In genomic region chr7:23909426-23909825, GRCh38 we compare ENCODE assay signal across 8 cellular contexts.
"Had no signal": no experiment of that assay in that cellular context is flagged by ENCODE, and none has a peak within 500 bp of the region (broad histone marks: within the 10 kb centered on the region; RNA-seq: fewer than 3 reads in every experiment).

No MANE protein-coding gene starts in this region.

- H3K36me3 ChIP-seq: HAP-1 had no signal

- H3K27ac ChIP-seq: GM23248 had no signal

- H3K4me3 ChIP-seq: GM23248, GM23338, HAP-1 had no signal

- H3K4me1 ChIP-seq: HAP-1 had no signal

- H3K4me2 ChIP-seq: GM23338 had no signal

- H3K9me3 ChIP-seq: HAP-1 had no signal

- H2AFZ ChIP-seq: GM23248, GM23338 had no signal

- DNase-seq: GM23248, GOT3, H7, H9, HCEC 1CT, HFFc6 had no signal

- H3K9ac ChIP-seq: GM23248 had no signal
